Comparison of ENCODE assay signal across 8 cellular contexts in the genomic region with DNA sequence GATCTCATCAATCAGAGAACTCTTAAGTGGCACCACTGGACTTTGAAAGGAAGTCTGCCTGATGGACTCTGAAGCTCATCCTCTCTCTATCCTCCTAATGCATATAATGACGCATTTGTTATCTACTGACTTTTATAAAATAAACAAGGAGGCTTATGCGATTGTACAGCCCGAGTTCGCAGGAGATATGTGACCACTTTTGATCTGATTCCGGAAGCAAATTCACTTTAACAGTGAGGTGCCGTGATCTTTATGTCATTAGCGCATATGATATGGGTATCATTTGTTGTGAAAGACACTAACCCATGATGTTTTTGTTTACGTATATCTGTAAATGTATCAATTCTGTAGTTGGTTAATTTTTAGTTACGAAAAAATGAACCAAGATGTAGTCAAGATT. TPM values are rescaled to one million over a fixed set of nuclear protein-coding genes. Genes with fewer than 3 reads are reported as not detected.
DNase-seq lines count a peak whose midpoint lies in the region; ATAC-seq, FAIRE-seq and TF ChIP-seq lines count a peak whose summit lies in the region.

No MANE protein-coding gene starts in this region.

- H3K4me3 ChIP-seq in Panc1 (ENCODE audit: low read depth in 2 of 2, low read length in 2 of 2): peak overlapping the region; percentile 69 to 96
- peak overlapping the region; percentile 67 to 92 (median 84) for H3K4me3 ChIP-seq in pancreas

- H3K27me3 ChIP-seq in Panc1 (ENCODE audit: control insufficient read depth, insufficient read depth, low read length): no peaks in the 10 kb centered on the region
- no peaks in the 10 kb centered on the region for H3K27me3 ChIP-seq in pancreas

- H3K4me1 Mint-ChIP-seq in endothelial cell (ENCODE audit: unreplicated experiment): peaks cover 28% of the 10 kb centered on the region

- CTCF ChIA-PET in Panc1 (lab: Charles Lee): interaction anchor here (0.6 kb wide), 1 partner anchor 129 kb away, joined by 4 read pairs; no protein-coding TSS in a partner anchor

- H3K36me3 Mint-ChIP-seq in endothelial cell (ENCODE audit: low read depth, unreplicated experiment): peaks cover 6% of the 10 kb centered on the region

- FAIRE-seq in pancreas (lab: Jason Lieb, UNC): no peak

- no peaks in the 10 kb centered on the region for H3K9me3 ChIP-seq in Panc1 (ENCODE audit: control insufficient read depth, insufficient read depth, low read depth, low read length)
- no peaks in the 10 kb centered on the region for H3K9me3 ChIP-seq in pancreas

- intact Hi-C loops in Panc1 (cut with micrococcal nuclease; ENCODE audit: unreplicated experiment) (loop anchor here (10.0 kb wide), 2 partner anchors 118 to 508 kb away; partner anchors contain the start of gene CCNB2), pancreas (cut with DNase I) (no loop called here)

- POLR2A ChIA-PET in Panc1 (lab: Charles Lee): no interaction called here

- H3K4me1 ChIP-seq in Panc1 (ENCODE audit: control insufficient read depth, insufficient read depth, low read length) (peaks cover 10% of the 10 kb centered on the region), pancreas (peaks cover 5 to 18% (median 7%) of the 10 kb centered on the region in 3 donors)

- no peaks in the 10 kb centered on the region; the same call in 1 of the 2 replicates for H3K36me3 ChIP-seq in Panc1 (ENCODE audit: control insufficient read depth, insufficient read depth, low read length)
- H3K36me3 ChIP-seq in pancreas: no peaks in the 10 kb centered on the region

- WGBS in pancreas, 2 donors: 3% methylated on average over 9 of the region's 9 CpGs

- peak; percentile 28 for DNase-seq in NCI-H748 treated with DMSO at 0.1 percent for 48 hours (lab: John Stamatoyannopoulos, UW)
- no peak for DNase-seq in NCI-H748 (lab: John Stamatoyannopoulos, UW; ENCODE audit: unreplicated experiment)
- DNase-seq in Panc1 (ENCODE audit: low read depth, low spot score): no peak
- DNase-seq in endothelial cell (ENCODE audit: low spot score): no peak
- DNase-seq in pancreas: no peak
- no peak for DNase-seq in HPDE6-E6E7 (ENCODE audit: extremely low spot score)

- H3K27me3 Mint-ChIP-seq in endothelial cell (ENCODE audit: unreplicated experiment): peaks cover 8% of the 10 kb centered on the region

- ATAC-seq in Panc1 (no peak), pancreas (peak in 2 of 4 donors; percentile 2), HG02981 (IDR thresholded peaks at IDR 0.05; ENCODE audit: unreplicated experiment) (no peak), GM21423 (IDR thresholded peaks at IDR 0.05; ENCODE audit: unreplicated experiment) (no peak)

- peak overlapping the region; percentile 91 for H3K27ac ChIP-seq in Panc1 (ENCODE audit: low read length)
- peak overlapping the region in 3 of 4 donors; percentile 86 to 91 (median 89) for H3K27ac ChIP-seq in pancreas

- in situ Hi-C loops in Panc1 (cut with HindIII; ENCODE audit: low pct_unique_long_range_greater_than_20kb, low sequenced_read_pairs): no loop called here

- H3K27ac Mint-ChIP-seq in endothelial cell (ENCODE audit: unreplicated experiment): peak overlapping the region; percentile 93

- BruUV-seq in Panc1 (replicated peaks; lab: Mats Ljungman, UMichigan): no TSS peak

- H3K4me3 Mint-ChIP-seq in endothelial cell (ENCODE audit: unreplicated experiment): peak overlapping the region; percentile 98

- H3K9me3 Mint-ChIP-seq in endothelial cell (ENCODE audit: unreplicated experiment): no peaks in the 10 kb centered on the region

- TF ChIP-seq CTCF in Panc1 (IDR thresholded peaks at IDR 0.05) (no peak), endothelial cell (IDR thresholded peaks at IDR 0.05; ENCODE audit: unreplicated experiment) (no peak), pancreas (IDR thresholded peaks at IDR 0.05) (no peak)

RNA-seq across cellular contexts. Expression of gene RNF111, which starts 0.4 kb away (rescaled TPM):
- total RNA-seq in Panc1 (2021; ENCODE audit: unreplicated experiment) (37.2 TPM), endothelial cell (ENCODE audit: unreplicated experiment) (53.4 TPM), pancreas (10 to 100 TPM; 10.3 to 25.8 (median 13.2) TPM)
- polyA plus RNA-seq in Panc1 (2012; ENCODE audit: insufficient read length): 25.8 TPM
- 1 to 10 TPM; 4.6 to 9.7 TPM for polyA plus RNA-seq in pancreas

RNA-seq across cellular contexts. Expression of gene SLTM, which starts 53.6 kb away (rescaled TPM):
- total RNA-seq in Panc1 (2021; ENCODE audit: unreplicated experiment) (75.7 TPM), endothelial cell (ENCODE audit: unreplicated experiment) (71.9 TPM), pancreas (10 to 100 TPM; 25.2 to 41.6 (median 30.8) TPM)
- polyA plus RNA-seq in Panc1 (2012; ENCODE audit: insufficient read length): 88.4 TPM
- polyA plus RNA-seq in pancreas: 10 to 100 TPM; 37.4 to 49.6 TPM
